In genomic region chr16:77787452-77787851, GRCh38 we compare ENCODE assay signal across 14 cellular contexts. TPM values are rescaled to one million over a fixed set of nuclear protein-coding genes. Genes with fewer than 3 reads are reported as not detected.
DNase-seq lines count a peak whose midpoint lies in the region; ATAC-seq and TF ChIP-seq lines count a peak whose summit lies in the region.
"Had no signal": no experiment of that assay in that cellular context is flagged by ENCODE, and none has a peak within 500 bp of the region (broad histone marks: within the 10 kb centered on the region; RNA-seq: fewer than 3 reads in every experiment).

No MANE protein-coding gene starts in this region.

- peak overlapping the region; percentile 91 to 98 (median 97) for H3K4me3 Mint-ChIP-seq in brain
- H3K4me3 Mint-ChIP-seq in type B pancreatic cell, result peak overlapping the region; percentile 91

- H3K36me3 ChIP-seq in HUES64 (ENCODE audit: insufficient read depth, low read length), result no peaks in the 10 kb centered on the region
- H3K36me3 ChIP-seq in iPS-20b (ENCODE audit: insufficient read depth, low read depth, low read length), result no peaks in the 10 kb centered on the region
- H3K36me3 ChIP-seq in aorta (ENCODE audit: control insufficient read depth in 1 of 2, insufficient read depth in 2 of 2, low read length in 1 of 2), result no peaks in the 10 kb centered on the region

- ATAC-seq in HG03135 (IDR thresholded peaks at IDR 0.05; ENCODE audit: unreplicated experiment) (no peak), GM18870 (IDR thresholded peaks at IDR 0.05; ENCODE audit: unreplicated experiment) (no peak), aorta (ENCODE audit: low FRiP score) (no peak)

- H3K4me1 Mint-ChIP-seq in brain, result peaks cover 41% of the 10 kb centered on the region
- H3K4me1 Mint-ChIP-seq in type B pancreatic cell (ENCODE audit: unreplicated experiment), result peaks cover 14% of the 10 kb centered on the region

- intact Hi-C loops in aorta (cut with DNase I), result loop anchor here in 1 of 2 donors (10.0 kb wide), 1 partner anchor 177 kb away; no protein-coding TSS in a partner anchor

- H3K27me3 ChIP-seq in HUES64 (ENCODE audit: insufficient read depth, low read length) (peaks cover 40% of the 10 kb centered on the region), iPS-20b (ENCODE audit: insufficient read depth, low read length) (peaks cover 47% of the 10 kb centered on the region), aorta (ENCODE audit: control insufficient read depth in 1 of 2, insufficient read depth in 2 of 2, low read length in 1 of 2) (no peaks in the 10 kb centered on the region)

- H3K27me3 Mint-ChIP-seq in brain, result peaks cover 37% of the 10 kb centered on the region
- peaks cover 70% of the 10 kb centered on the region for H3K27me3 Mint-ChIP-seq in type B pancreatic cell

- no peak overlapping the region for H3K27ac ChIP-seq in HUES64 (ENCODE audit: low read depth, low read length)
- no peak overlapping the region for H3K27ac ChIP-seq in iPS-20b (ENCODE audit: low read length)
- H3K27ac ChIP-seq in aorta (ENCODE audit: low read depth in 1 of 2, low read length in 2 of 2), result no peak overlapping the region
- H3K27ac ChIP-seq: C4-2B, SK-N-MC had no signal

- H3K4me3 ChIP-seq in HUES64 (ENCODE audit: low read length) (peak overlapping the region; percentile 79), iPS-20b (ENCODE audit: low read length) (peak overlapping the region; percentile 80; the same call in 1 of the 2 replicates), aorta (ENCODE audit: low read length in 2 of 2) (no peak overlapping the region)
- H3K4me3 ChIP-seq: SK-N-MC had no signal

- no peak for TF ChIP-seq CTCF in brain (conservative IDR thresholded peaks at IDR 0.05)
- TF ChIP-seq CTCF in type B pancreatic cell (conservative IDR thresholded peaks at IDR 0.05), result no peak

- DNase-seq in type B pancreatic cell (ENCODE audit: extremely low spot score, unreplicated experiment) (no peak), aorta (no peak)
- DNase-seq: MM.1S, NCI-H1694 treated with DMSO at 0.1 percent for 48 hours, NCI-H2107, SHP77 had no signal

- H3K27ac Mint-ChIP-seq in brain, result peak overlapping the region in 1 of 5 experiments; percentile 95
- H3K27ac Mint-ChIP-seq in type B pancreatic cell, result no peak overlapping the region

- H3K9me3 Mint-ChIP-seq in brain (no peaks in the 10 kb centered on the region), type B pancreatic cell (no peaks in the 10 kb centered on the region)

- 0 out of 2 replicates have a peak, but pooled peaks cover 4% of the 10 kb centered on the region for H3K4me1 ChIP-seq in HUES64 (ENCODE audit: insufficient read depth, low read length)
- H3K4me1 ChIP-seq in iPS-20b (ENCODE audit: insufficient read depth, low read length), result peaks cover 12% of the 10 kb centered on the region
- H3K4me1 ChIP-seq in aorta (ENCODE audit: control insufficient read depth in 1 of 2, insufficient read depth in 2 of 2, low read length in 2 of 2), result no peaks in the 10 kb centered on the region

- no peaks in the 10 kb centered on the region for H3K36me3 Mint-ChIP-seq in brain
- no peaks in the 10 kb centered on the region for H3K36me3 Mint-ChIP-seq in type B pancreatic cell

- no peak overlapping the region for H3K9ac ChIP-seq in HUES64 (ENCODE audit: low read depth, low read length)
- no peak overlapping the region for H3K9ac ChIP-seq in iPS-20b (ENCODE audit: low read depth, low read length)

- 85% methylated on average over 2 of the region's 2 CpGs for WGBS in HUES64
- WGBS in aorta, 2 donors, result 53 to 58% methylated on average over 2 of the region's 2 CpGs

- H3K9me3 ChIP-seq in HUES64 (ENCODE audit: insufficient read depth, low read depth, low read length) (no peaks in the 10 kb centered on the region), iPS-20b (ENCODE audit: insufficient read depth, low read depth, low read length) (no peaks in the 10 kb centered on the region), aorta (ENCODE audit: control insufficient read depth, low read length) (no peaks in the 10 kb centered on the region)

RNA-seq across cellular contexts. Expression of gene VAT1L, which starts 0.9 kb away (rescaled TPM):
- polyA plus RNA-seq in HUES64 (2013, experiment 1 of 2), result 82.7 TPM
- polyA plus RNA-seq in HUES64 (2013, experiment 2 of 2), result 82.3 TPM
- polyA plus RNA-seq in brain (ENCODE audit: insufficient read depth, low read depth, low replicate concordance) (12.8 TPM), aorta (10 to 100 TPM; 16.4 to 28.4 TPM)
- total RNA-seq in type B pancreatic cell (ENCODE audit: low replicate concordance) (0.76 and 12.4 TPM in 2 replicates), aorta (10 to 100 TPM in 1 of 2 donors, 1 to 10 TPM in 1; 9.3 to 18.7 TPM)
- total RNA-seq: LHCN-M2 had no signal

Comparison
In these comparisons a context has a peak if more than half of its experiments do, and no peak if none do; other contexts are left out.
1. H3K4me3 ChIP-seq: peak in HUES64 (single experiment) and iPS-20b (single experiment); none in aorta (0 of 2).